Comparison of ENCODE assay signal across 18 cellular contexts in the genomic region with DNA sequence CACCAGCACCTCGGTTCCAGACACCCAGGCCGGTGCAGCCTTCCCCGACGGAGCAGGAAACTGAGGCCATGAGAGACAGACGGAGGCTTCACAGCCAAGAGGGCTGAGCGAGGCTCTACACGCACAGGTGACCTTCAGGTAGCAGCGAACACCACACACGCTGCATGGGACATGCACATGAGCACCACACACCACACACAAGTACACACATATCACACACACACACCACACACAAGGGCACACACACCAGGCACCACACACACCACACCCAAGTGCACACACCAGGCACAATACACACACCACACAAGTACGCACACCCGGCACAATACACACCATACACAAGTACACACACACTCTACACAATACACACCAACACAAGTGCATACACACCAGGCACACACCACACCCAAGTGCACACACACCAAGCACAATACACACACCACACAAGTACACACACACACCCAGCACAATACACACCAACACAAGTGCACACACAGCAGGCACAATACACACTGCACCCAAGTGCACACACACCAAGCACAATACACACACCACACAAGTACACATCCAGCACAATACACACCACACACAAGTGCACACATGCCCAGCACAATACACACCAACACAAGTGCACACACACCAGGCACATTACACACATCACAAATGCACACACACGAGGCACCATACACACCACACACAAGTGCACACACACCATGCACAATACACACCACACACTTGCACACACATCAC.
"Had no signal": no experiment of that assay in that cellular context is flagged by ENCODE, and none has a peak within 500 bp of the region (broad histone marks: within the 10 kb centered on the region; RNA-seq: fewer than 3 reads in every experiment).

No MANE protein-coding gene starts in this region.

- H3K9me3 Mint-ChIP-seq: natural killer cell; T-helper 1 cell treated with Interleukin-12 subunit alpha and Interleukin-12 subunit beta and Interleukin-4 antibody, amounts not matched to agents 30 μg/mL and 1 μg/mL, for 36 hours had no signal

- H3K36me3 Mint-ChIP-seq: natural killer cell had no signal

- DNase-seq: activated CD4-positive, alpha-beta T cell treated with anti-CD3 and anti-CD28 coated beads, Interleukin-2, amount 50 U/mL, for 1 hour; activated CD4-positive, CD25-positive, alpha-beta regulatory T cell treated with anti-CD3 and anti-CD28 coated beads, Interleukin-2, amount 50 U/mL, for 72 hours; activated CD8-positive, alpha-beta memory T cell treated with anti-CD3 and anti-CD28 coated beads, Interleukin-2, amount 50 U/mL, for 4 hours; activated effector memory CD4-positive, alpha-beta T cell treated with Interleukin-2 at 50 U/mL for 16 hours; activated naive CD4-positive, alpha-beta T cell treated with anti-CD3 and anti-CD28 coated beads, Interleukin-2, amount 50 U/mL, for 16 hours; activated T-cell treated with anti-CD3 and anti-CD28 coated beads, Interleukin-2, amount 50 U/mL, for 48 hours; effector CD4-positive, alpha-beta T cell; gastrocnemius medialis; natural killer cell; stimulated activated CD4-positive, alpha-beta T cell treated with anti-CD3 and anti-CD28 coated beads, Interleukin-12 subunit alpha, Interleukin-12 subunit beta, amount 100 ng/mL, for 4 hours; stimulated activated CD4-positive, alpha-beta T cell treated with anti-CD3 and anti-CD28 coated beads, Interleukin-1b, Interleukin-23, amount 100 ng/mL, for 48 hours; stimulated activated naive CD8-positive, alpha-beta T cell treated with anti-CD3 and anti-CD28 coated beads, Interleukin-15, Interleukin-2, amounts not matched to agents 100 U/mL and 50 U/mL, for 24 hours; substantia nigra had no signal

- H3K36me3 ChIP-seq: ascending aorta, gastrocnemius medialis, heart left ventricle, tibial nerve had no signal

- H3K9me3 ChIP-seq: ascending aorta, gastrocnemius medialis, heart left ventricle, tibial nerve had no signal

- H3K27ac Mint-ChIP-seq: natural killer cell; T-helper 1 cell treated with Interleukin-12 subunit alpha and Interleukin-12 subunit beta and Interleukin-4 antibody, amounts not matched to agents 30 μg/mL and 1 μg/mL, for 36 hours had no signal

- ATAC-seq: esophagus mucosa; gastrocnemius medialis; heart left ventricle; natural killer cell; stimulated activated naive CD8-positive, alpha-beta T cell treated with anti-CD3 and anti-CD28 coated beads, Interleukin-15, Interleukin-2, amounts not matched to agents 100 U/mL and 50 U/mL, for 24 hours had no signal

- H3K27me3 ChIP-seq: ascending aorta, gastrocnemius medialis, heart left ventricle, tibial nerve had no signal

- H3K27ac ChIP-seq: ascending aorta, gastrocnemius medialis, heart left ventricle, tibial nerve had no signal

- H3K4me1 ChIP-seq: ascending aorta, gastrocnemius medialis, heart left ventricle, tibial nerve had no signal

- H3K4me3 Mint-ChIP-seq: natural killer cell; T-helper 1 cell treated with Interleukin-12 subunit alpha and Interleukin-12 subunit beta and Interleukin-4 antibody, amounts not matched to agents 30 μg/mL and 1 μg/mL, for 36 hours had no signal

- H3K4me3 ChIP-seq: ascending aorta, gastrocnemius medialis, heart left ventricle, tibial nerve had no signal
